Comparison of ENCODE assay signal across 1 cellular context in genomic region chr11:61817471-61818202, GRCh38.
TF ChIP-seq lines count a peak whose summit lies in the region.

No MANE protein-coding gene starts in this region.

TF ChIP-seq in endothelial cell of umbilical vein, 7 proteins besides CTCF, POLR2A, EP300 and RAD21:
- TF ChIP-seq MYC (IDR thresholded peaks at IDR 0.05; ENCODE audit: low read depth, low read length) (no peak), POLR2AphosphoS5 (IDR thresholded peaks at IDR 0.05; ENCODE audit: insufficient read depth, low read depth, low read length) (no peak), GATA2 (IDR thresholded peaks at IDR 0.05; ENCODE audit: insufficient read depth, insufficient read length, low read depth, low read length) (no peak), JUN (IDR thresholded peaks at IDR 0.05; ENCODE audit: borderline replicate concordance, insufficient read depth, insufficient read length, low read depth) (no peak), MAX (IDR thresholded peaks at IDR 0.05; ENCODE audit: insufficient read depth, insufficient read length) (no peak), FOS (IDR thresholded peaks at IDR 0.05; ENCODE audit: borderline replicate concordance, insufficient read depth, low read length) (no peak), EZH2 (IDR thresholded peaks at IDR 0.05; ENCODE audit: borderline replicate concordance, low read depth, low read length, severe bottlenecking) (no peak)
